ENCODE assay signal across 8 cellular contexts in the genomic region with DNA sequence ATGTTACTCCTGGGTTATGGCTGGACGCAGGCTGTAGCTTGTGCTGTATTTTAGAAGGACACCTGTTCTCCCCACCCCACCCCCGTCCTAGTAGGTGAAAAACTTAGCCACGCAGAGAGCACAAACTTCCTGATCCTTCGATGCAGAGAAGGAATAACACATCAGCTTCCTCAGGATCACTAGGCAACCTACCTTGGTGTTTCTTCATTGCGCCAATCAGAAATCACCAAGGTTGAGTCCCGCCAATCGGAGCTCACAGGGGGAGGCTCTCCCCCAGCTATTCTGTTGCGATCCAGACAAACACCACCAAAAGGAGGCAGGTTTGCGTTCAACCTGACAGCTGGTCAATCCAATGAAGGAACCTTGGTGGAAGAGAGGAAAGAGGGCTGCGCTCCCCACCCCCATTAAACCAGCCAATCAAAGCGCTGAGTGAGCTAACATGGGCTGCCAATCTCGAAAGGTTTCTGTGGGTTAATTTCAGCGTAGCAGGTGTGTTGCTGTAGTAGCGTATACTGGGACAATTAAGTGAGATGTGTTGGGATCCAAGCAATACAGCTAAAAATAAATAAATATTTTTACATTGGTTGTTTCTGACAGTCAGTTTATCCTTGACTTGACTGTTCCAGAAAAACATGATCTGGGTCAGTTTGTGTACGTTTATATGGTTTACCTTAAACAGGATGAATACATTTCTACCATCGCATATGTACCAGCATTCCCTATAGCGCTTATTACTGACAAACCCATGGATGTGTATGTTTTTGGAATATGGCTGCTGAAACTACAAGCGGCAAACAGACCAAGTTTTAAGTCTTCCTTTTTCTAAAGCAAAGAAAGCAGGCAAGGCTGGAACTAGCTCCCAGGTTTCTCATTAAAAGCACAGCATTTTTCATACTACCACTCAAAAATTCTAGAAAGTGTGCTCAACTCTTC. TPM values are rescaled to one million over a fixed set of nuclear protein-coding genes. Genes with fewer than 3 reads are reported as not detected.
DNase-seq lines count a peak whose midpoint lies in the region; ATAC-seq and TF ChIP-seq lines count a peak whose summit lies in the region.

A gene (minus strand): TSS at position 160 of the 933 bp plus-strand sequence. CDS start 2,316 bp downstream, outside the sequence.

- H3K27me3 ChIP-seq in GM23338 (ENCODE audit: insufficient read depth): no peaks in the 10 kb centered on the region

- peaks cover 20% of the 10 kb centered on the region; the same call in 1 of the 2 replicates for H3K36me3 ChIP-seq in GM23338 (ENCODE audit: insufficient read depth)

- peak within 1 kb of the TSS; percentile 1; the same call in 1 of the 2 replicates for H2AFZ ChIP-seq in GM23338

- peaks cover 10% of the 10 kb centered on the region; the same call in 2 of the 3 replicates for H3K4me1 Mint-ChIP-seq in GM23338
- H3K4me1 Mint-ChIP-seq in naive thymus-derived CD8-positive, alpha-beta T cell: peaks cover 6 to 40% (median 23%) of the 10 kb centered on the region in 4 donors

- H3K36me3 Mint-ChIP-seq in GM23338 (ENCODE audit: low read depth): peaks cover 30% of the 10 kb centered on the region
- peaks cover 0 to 28% (median 2%) of the 10 kb centered on the region in 3 donors for H3K36me3 Mint-ChIP-seq in naive thymus-derived CD8-positive, alpha-beta T cell

- peak within 1 kb of the TSS; percentile 97 for H3K27ac Mint-ChIP-seq in GM23338
- H3K27ac Mint-ChIP-seq in naive thymus-derived CD8-positive, alpha-beta T cell: peak within 1 kb of the TSS; percentile 17 to 98 (median 96)

- peak within 1 kb of the TSS; percentile 100 for H3K4me3 Mint-ChIP-seq in GM23338
- peak within 1 kb of the TSS; percentile 93 to 99 (median 96) for H3K4me3 Mint-ChIP-seq in naive thymus-derived CD8-positive, alpha-beta T cell

- H3F3A ChIP-seq in GM23338 (replicated peaks; ENCODE audit: low read depth): no peaks in the 10 kb centered on the region

- DNase-seq in DMS79 treated with DMSO at 0.1 percent for 48 hours (lab: John Stamatoyannopoulos, UW) (peak; percentile 99), GM23338 (ENCODE audit: low spot score) (peak; percentile 99), LHCN-M2 (ENCODE audit: low read depth) (peak; percentile 99), RPMI8226 (peak; percentile 99), fibroblast of mammary gland (ENCODE audit: low read depth) (peak; percentile 98)
- peak; percentile 65 to 78 for DNase-seq in activated T-helper 1 cell treated with anti-CD3 and anti-CD28 coated beads, Interleukin-2, amount 50 U/mL, for 16 hours (ENCODE audit: low read depth in 1 of 2, low spot score in 1 of 2)
- peak; percentile 65 to 96 (median 90) for DNase-seq in naive thymus-derived CD8-positive, alpha-beta T cell
- DNase-seq in stimulated activated naive CD4-positive, alpha-beta T cell (lab: John Stamatoyannopoulos, UW): peak; percentile 78 to 94 (median 91)

- POLR2A ChIA-PET in naive thymus-derived CD8-positive, alpha-beta T cell (lab: Charles Lee): interaction anchor here (0.6 to 1.6 kb wide), 10 partner anchors 10 to 811 kb away, joined by 3 to 6 read pairs (median 4); a partner anchor contains a TSS

- H3K9me3 Mint-ChIP-seq in GM23338: no peaks in the 10 kb centered on the region
- no peaks in the 10 kb centered on the region for H3K9me3 Mint-ChIP-seq in naive thymus-derived CD8-positive, alpha-beta T cell

- H3K9me2 ChIP-seq in GM23338 (ENCODE audit: insufficient read depth): no peaks in the 10 kb centered on the region

- peak; percentile 100 for ATAC-seq in GM23338
- ATAC-seq in naive thymus-derived CD8-positive, alpha-beta T cell: peak; percentile 99

- no peaks in the 10 kb centered on the region for H4K20me1 ChIP-seq in GM23338 (replicated peaks; ENCODE audit: insufficient read depth)

- peaks cover 26% of the 10 kb centered on the region for H3K79me2 ChIP-seq in GM23338 (replicated peaks; ENCODE audit: insufficient read depth)

- H3K27me3 Mint-ChIP-seq in GM23338 (ENCODE audit: insufficient read depth, low read depth, poor library complexity): peaks cover 2% of the 10 kb centered on the region
- peaks cover 0 to 3% (median 1%) of the 10 kb centered on the region in 5 donors for H3K27me3 Mint-ChIP-seq in naive thymus-derived CD8-positive, alpha-beta T cell

- H3K27ac ChIP-seq in GM23338 (ENCODE audit: low read depth): no peak within 1 kb of the TSS

- H3K4me3 ChIP-seq in GM23338: peak within 1 kb of the TSS; percentile 54
- peak within 1 kb of the TSS; percentile 89 for H3K4me3 ChIP-seq in fibroblast of mammary gland (ENCODE audit: control insufficient read depth, low read depth, low read length)

- H3K4me2 ChIP-seq in GM23338: peak within 1 kb of the TSS; percentile 74

- H3K4me1 ChIP-seq in GM23338 (ENCODE audit: insufficient read depth): no peaks in the 10 kb centered on the region

- no peak for TF ChIP-seq CTCF in GM23338 (conservative IDR thresholded peaks at IDR 0.05; ENCODE audit: low read depth in 2 of 2)
- peak; percentile 18 for TF ChIP-seq CTCF in fibroblast of mammary gland (conservative IDR thresholded peaks at IDR 0.05; ENCODE audit: control insufficient read depth, insufficient read depth, low read depth, low read length)

TF ChIP-seq in GM23338, 12 proteins besides CTCF, POLR2A, EP300 and RAD21 (continues in another document):
- TF ChIP-seq NANOG (IDR thresholded peaks at IDR 0.05; ENCODE audit: borderline replicate concordance) (no peak), CREB1 (CRISPR knock-in tag; IDR thresholded peaks at IDR 0.05; ENCODE audit: low read depth) (peak; percentile 69), EZH2 (IDR thresholded peaks at IDR 0.05; ENCODE audit: low read depth, unreplicated experiment) (no peak), ZNF331 (CRISPR knock-in tag; IDR thresholded peaks at IDR 0.05; ENCODE audit: low read depth) (no peak), POLR2AphosphoS5 (IDR thresholded peaks at IDR 0.05; ENCODE audit: low read depth) (peak; percentile 83)
- TF ChIP-seq, protein P1, sequence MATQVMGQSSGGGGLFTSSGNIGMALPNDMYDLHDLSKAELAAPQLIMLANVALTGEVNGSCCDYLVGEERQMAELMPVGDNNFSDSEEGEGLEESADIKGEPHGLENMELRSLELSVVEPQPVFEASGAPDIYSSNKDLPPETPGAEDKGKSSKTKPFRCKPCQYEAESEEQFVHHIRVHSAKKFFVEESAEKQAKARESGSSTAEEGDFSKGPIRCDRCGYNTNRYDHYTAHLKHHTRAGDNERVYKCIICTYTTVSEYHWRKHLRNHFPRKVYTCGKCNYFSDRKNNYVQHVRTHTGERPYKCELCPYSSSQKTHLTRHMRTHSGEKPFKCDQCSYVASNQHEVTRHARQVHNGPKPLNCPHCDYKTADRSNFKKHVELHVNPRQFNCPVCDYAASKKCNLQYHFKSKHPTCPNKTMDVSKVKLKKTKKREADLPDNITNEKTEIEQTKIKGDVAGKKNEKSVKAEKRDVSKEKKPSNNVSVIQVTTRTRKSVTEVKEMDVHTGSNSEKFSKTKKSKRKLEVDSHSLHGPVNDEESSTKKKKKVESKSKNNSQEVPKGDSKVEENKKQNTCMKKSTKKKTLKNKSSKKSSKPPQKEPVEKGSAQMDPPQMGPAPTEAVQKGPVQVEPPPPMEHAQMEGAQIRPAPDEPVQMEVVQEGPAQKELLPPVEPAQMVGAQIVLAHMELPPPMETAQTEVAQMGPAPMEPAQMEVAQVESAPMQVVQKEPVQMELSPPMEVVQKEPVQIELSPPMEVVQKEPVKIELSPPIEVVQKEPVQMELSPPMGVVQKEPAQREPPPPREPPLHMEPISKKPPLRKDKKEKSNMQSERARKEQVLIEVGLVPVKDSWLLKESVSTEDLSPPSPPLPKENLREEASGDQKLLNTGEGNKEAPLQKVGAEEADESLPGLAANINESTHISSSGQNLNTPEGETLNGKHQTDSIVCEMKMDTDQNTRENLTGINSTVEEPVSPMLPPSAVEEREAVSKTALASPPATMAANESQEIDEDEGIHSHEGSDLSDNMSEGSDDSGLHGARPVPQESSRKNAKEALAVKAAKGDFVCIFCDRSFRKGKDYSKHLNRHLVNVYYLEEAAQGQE (IDR thresholded peaks at IDR 0.05; ENCODE audit: unreplicated experiment): no peak

RNA-seq across cellular contexts. Expression of the gene that starts here (rescaled TPM):
- total RNA-seq in GM23338 (2014; rRNA removed; shearing (Covaris generic)): 28.9 and 29.6 TPM in 2 replicates
- polyA plus RNA-seq in GM23338 (2016; fragmentation: Nextera tagmentation; extraction: Ambion mirVana): 23.5 and 24.6 TPM in 2 replicates
- total RNA-seq in LHCN-M2 (2014; rRNA removed): 5.0 and 6.9 TPM in 2 replicates
- 11.0 TPM for polyA plus RNA-seq in LHCN-M2 (2012)
- total RNA-seq in naive thymus-derived CD8-positive, alpha-beta T cell: 10 to 100 TPM; 19.9 to 22.9 TPM
- polyA plus RNA-seq in naive thymus-derived CD8-positive, alpha-beta T cell: 10 to 100 TPM; 19.4 to 28.2 (median 22.9) TPM
